1 cellular context compared by ENCODE assay signal in the genomic region with DNA sequence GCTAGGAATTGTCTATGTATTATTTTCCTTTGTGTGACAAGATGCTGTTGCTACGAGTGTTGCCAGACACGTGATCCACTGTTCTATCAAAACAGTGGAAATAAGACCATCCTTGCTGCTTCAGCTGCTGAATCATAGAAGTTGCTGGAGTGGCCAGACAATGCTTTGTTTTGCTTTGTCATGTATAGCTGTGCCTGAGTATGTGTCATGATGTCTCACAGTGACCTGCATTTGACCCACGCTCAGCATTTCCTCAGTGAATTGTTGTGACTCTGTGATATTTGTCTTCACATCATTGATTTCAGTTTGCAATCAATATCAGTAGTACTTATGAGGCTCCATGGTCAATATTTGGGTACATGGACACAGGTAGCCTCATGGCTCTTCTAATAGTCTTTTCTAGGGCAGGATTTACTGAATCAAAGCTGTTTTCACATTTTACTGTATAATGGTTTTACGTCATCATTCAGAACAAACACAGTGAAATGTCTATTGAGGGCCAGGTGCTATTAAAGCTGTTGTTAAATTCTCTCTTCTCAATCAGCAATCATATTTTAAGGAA.
TF ChIP-seq lines count a peak whose summit lies in the region.

No MANE protein-coding gene starts in this region.

TF ChIP-seq in SK-N-SH, 30 proteins besides CTCF, POLR2A, EP300 and RAD21 (continued from another document):
- TF ChIP-seq IRF3 (IDR thresholded peaks at IDR 0.05; ENCODE audit: low read depth, low read length) (no peak), ZBTB33 (IDR thresholded peaks at IDR 0.05; ENCODE audit: borderline replicate concordance, low read depth) (no peak), FOXM1 (IDR thresholded peaks at IDR 0.05; ENCODE audit: low read depth) (no peak), TAF1 (IDR thresholded peaks at IDR 0.05; ENCODE audit: borderline replicate concordance, low read depth, low read length) (no peak), MEF2A (IDR thresholded peaks at IDR 0.05; ENCODE audit: borderline replicate concordance, low read depth) (no peak), USF2 (IDR thresholded peaks at IDR 0.05; ENCODE audit: borderline replicate concordance, low read depth, low read length) (no peak), ELF1 (IDR thresholded peaks at IDR 0.05) (no peak), EZH2phosphoT487 (IDR thresholded peaks at IDR 0.05; ENCODE audit: borderline replicate concordance, low read depth) (no peak), CHD2 (IDR thresholded peaks at IDR 0.05; ENCODE audit: low read length, partially characterized antibody) (no peak), MXI1 (IDR thresholded peaks at IDR 0.05; ENCODE audit: low read depth, low read length) (no peak), FOSL2 (IDR thresholded peaks at IDR 0.05; ENCODE audit: borderline replicate concordance, low read depth) (peak; percentile 89), FOXJ3 (CRISPR knock-in tag; IDR thresholded peaks at IDR 0.05) (no peak), NRF1 (IDR thresholded peaks at IDR 0.05; ENCODE audit: low read depth, low read length) (no peak), GABPA (IDR thresholded peaks at IDR 0.05; ENCODE audit: low read depth) (no peak), SMC3 (IDR thresholded peaks at IDR 0.05; ENCODE audit: low read depth, low read length) (no peak), RFX5 (IDR thresholded peaks at IDR 0.05; ENCODE audit: low read length) (no peak)
- TF ChIP-seq, protein P1, sequence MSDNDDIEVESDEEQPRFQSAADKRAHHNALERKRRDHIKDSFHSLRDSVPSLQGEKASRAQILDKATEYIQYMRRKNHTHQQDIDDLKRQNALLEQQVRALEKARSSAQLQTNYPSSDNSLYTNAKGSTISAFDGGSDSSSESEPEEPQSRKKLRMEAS (IDR thresholded peaks at IDR 0.05; ENCODE audit: low read depth), result peak; percentile 81
TF ChIP-seq in SK-N-SH: peak in this region for 9.
